In the genomic region with DNA sequence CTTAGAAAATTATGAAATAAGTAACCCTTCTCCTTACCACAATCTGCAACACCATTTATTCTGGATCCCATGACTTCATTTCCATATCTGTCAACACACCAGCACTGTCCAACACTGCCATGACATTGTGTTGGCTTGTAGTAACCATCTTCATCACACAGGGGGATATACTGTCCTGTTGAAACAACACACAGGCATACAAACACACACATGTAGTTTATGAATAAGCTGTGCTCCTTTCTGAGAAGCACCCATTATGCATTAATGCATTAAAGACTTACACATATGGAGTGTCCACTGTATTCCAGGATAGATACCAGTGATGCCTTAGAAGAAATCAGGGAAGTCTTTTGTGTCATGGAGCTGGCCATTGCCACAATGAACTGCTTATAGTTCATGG, we compare ENCODE assay signal across 35 cellular contexts.
A peak's percentile ranks its signal among the peaks of the same experiment; 100 is the strongest.
DNase-seq lines count a peak whose midpoint lies in the region; ATAC-seq, FAIRE-seq and TF ChIP-seq lines count a peak whose summit lies in the region.
"Had no signal": no experiment of that assay in that cellular context is flagged by ENCODE, and none has a peak within 500 bp of the region (broad histone marks: within the 10 kb centered on the region; RNA-seq: fewer than 3 reads in every experiment).

No MANE protein-coding gene starts in this region.

- H3K27me3 ChIP-seq in GM23338 (ENCODE audit: insufficient read depth): no peaks in the 10 kb centered on the region
- H3K27me3 ChIP-seq: BE2C; BLaER1; BLaER1 treated with 17β-estradiol and CSF1 and Interleukin-3, amounts not matched to agents 10 nM and 100 nM had no signal

- DNase-seq in GM23338 (ENCODE audit: low spot score) (no peak), HTR-8/SVneo (ENCODE audit: insufficient read length, low spot score) (no peak), WTC11 (ENCODE audit: low spot score) (no peak), HCEC 1CT (no peak), SK-N-DZ (ENCODE audit: low spot score) (no peak)
- no peak for DNase-seq in stimulated activated CD4-positive, alpha-beta T cell treated with anti-CD3 and anti-CD28 coated beads, Interleukin-2, amount 100 ng/mL, for 48 hours
- DNase-seq: 8988T; ACHN; AML-193; BE2C; C1 segment of cervical spinal cord; Caco-2; Calu3; CD4-positive, alpha-beta memory T cell; CD4-positive, alpha-beta T cell; CD4-positive, CD25-positive, alpha-beta regulatory T cell; CD8-positive, alpha-beta memory T cell; CD8-positive, alpha-beta T cell; COR-L47; DMS 273 treated with DMSO at 0.1 percent for 48 hours; DMS153; DMS53; DMS79; DMS79 treated with DMSO at 0.1 percent for 48 hours; DND-41; EL had no signal

- 0 out of 2 replicates have a peak, but pooled peaks cover under 1% of the 10 kb centered on the region for H3K36me3 ChIP-seq in GM23338 (ENCODE audit: insufficient read depth)
- H3K36me3 ChIP-seq: BE2C; BLaER1; BLaER1 treated with 17β-estradiol and CSF1 and Interleukin-3, amounts not matched to agents 10 nM and 100 nM had no signal

- peaks cover 4% of the 10 kb centered on the region; the same call in 1 of the 3 replicates for H3K4me1 Mint-ChIP-seq in GM23338
- H3K4me1 Mint-ChIP-seq in WTC11: peaks cover 13% of the 10 kb centered on the region
- H3K4me1 Mint-ChIP-seq: B cell; CD14-positive monocyte; CD4-positive, CD25-positive, alpha-beta regulatory T cell; CD8-positive, alpha-beta memory T cell had no signal

- no peak overlapping the region for H3K4me3 ChIP-seq in GM23338
- H3K4me3 ChIP-seq: A549; BLaER1; BLaER1 treated with 17β-estradiol and CSF1 and Interleukin-3, amounts not matched to agents 10 nM and 100 nM had no signal

- H3K27ac Mint-ChIP-seq in GM23338: no peak overlapping the region
- peak overlapping the region; percentile 55; the same call in 1 of the 2 replicates for H3K27ac Mint-ChIP-seq in WTC11
- H3K27ac Mint-ChIP-seq: B cell; CD14-positive monocyte; CD4-positive, alpha-beta memory T cell; CD4-positive, alpha-beta T cell; CD4-positive, CD25-positive, alpha-beta regulatory T cell; CD8-positive, alpha-beta memory T cell; CD8-positive, alpha-beta T cell had no signal

- no peaks in the 10 kb centered on the region for H3K79me2 ChIP-seq in GM23338 (replicated peaks; ENCODE audit: insufficient read depth)

- TF ChIP-seq CTCF in GM23338 (conservative IDR thresholded peaks at IDR 0.05; ENCODE audit: low read depth in 2 of 2): no peak
- no peak for TF ChIP-seq CTCF in WTC11 (IDR thresholded peaks at IDR 0.05)

- H3K4me2 ChIP-seq in GM23338: no peak overlapping the region
- H3K4me2 ChIP-seq: A549 had no signal

- H3K27me3 Mint-ChIP-seq in GM23338 (ENCODE audit: insufficient read depth, low read depth, poor library complexity) (no peaks in the 10 kb centered on the region), WTC11 (ENCODE audit: low read depth) (no peaks in the 10 kb centered on the region)
- H3K27me3 Mint-ChIP-seq: B cell; CD4-positive, alpha-beta memory T cell; CD4-positive, alpha-beta T cell; CD4-positive, CD25-positive, alpha-beta regulatory T cell; CD8-positive, alpha-beta memory T cell had no signal

- H3K9me3 Mint-ChIP-seq in GM23338 (no peaks in the 10 kb centered on the region), WTC11 (peaks cover 9% of the 10 kb centered on the region)
- H3K9me3 Mint-ChIP-seq: CD8-positive, alpha-beta T cell had no signal

- FAIRE-seq in HTR-8/SVneo (lab: Jason Lieb, UNC): peak; percentile 70
- FAIRE-seq: A204.1, A549, D721Med had no signal

- H3K4me3 Mint-ChIP-seq in GM23338: no peak overlapping the region
- no peak overlapping the region for H3K4me3 Mint-ChIP-seq in WTC11
- H3K4me3 Mint-ChIP-seq: B cell; CD14-positive monocyte; CD4-positive, alpha-beta memory T cell; CD4-positive, alpha-beta T cell; CD4-positive, CD25-positive, alpha-beta regulatory T cell; CD8-positive, alpha-beta memory T cell; CD8-positive, alpha-beta T cell had no signal

- no peaks in the 10 kb centered on the region for H3F3A ChIP-seq in GM23338 (replicated peaks; ENCODE audit: low read depth)

- H3K27ac ChIP-seq in GM23338 (ENCODE audit: low read depth): no peak overlapping the region
- H3K27ac ChIP-seq: 22Rv1; A549; BLaER1; BLaER1 treated with 17β-estradiol and CSF1 and Interleukin-3, amounts not matched to agents 10 nM and 100 nM; C4-2B had no signal

- CTCF ChIA-PET in WTC11 (lab: Charles Lee): no interaction called here

- POLR2A ChIA-PET in WTC11 (lab: Charles Lee): no interaction called here

- peaks cover 5% of the 10 kb centered on the region for H3K9me2 ChIP-seq in GM23338 (ENCODE audit: insufficient read depth)

- no peak for ATAC-seq in GM23338
- peak; percentile 83 for ATAC-seq in WTC11
- ATAC-seq: A549; CD8-positive, alpha-beta T cell had no signal

- no peaks in the 10 kb centered on the region for H3K4me1 ChIP-seq in GM23338 (ENCODE audit: insufficient read depth)
- H3K4me1 ChIP-seq: A549; BE2C; BLaER1 treated with 17β-estradiol and CSF1 and Interleukin-3, amounts not matched to agents 10 nM and 100 nM; Caco-2 had no signal

- H3K36me3 Mint-ChIP-seq in GM23338 (ENCODE audit: low read depth): no peaks in the 10 kb centered on the region
- H3K36me3 Mint-ChIP-seq in WTC11: peaks cover 43% of the 10 kb centered on the region
- H3K36me3 Mint-ChIP-seq: CD14-positive monocyte; CD4-positive, alpha-beta memory T cell; CD4-positive, CD25-positive, alpha-beta regulatory T cell; CD8-positive, alpha-beta memory T cell; CD8-positive, alpha-beta T cell had no signal

- H2AFZ ChIP-seq in GM23338: no peak overlapping the region

- no peaks in the 10 kb centered on the region for H4K20me1 ChIP-seq in GM23338 (replicated peaks; ENCODE audit: insufficient read depth)
- H4K20me1 ChIP-seq: BLaER1; BLaER1 treated with 17β-estradiol and CSF1 and Interleukin-3, amounts not matched to agents 10 nM and 100 nM had no signal

TF ChIP-seq in GM23338, 12 proteins besides CTCF, POLR2A, EP300 and RAD21:
- peak; percentile 43; the same call in 1 of the 2 replicates for TF ChIP-seq POLR2AphosphoS5 (IDR thresholded peaks at IDR 0.05; ENCODE audit: low read depth)
- no peak for TF ChIP-seq EZH2phosphoT487 (IDR thresholded peaks at IDR 0.05; ENCODE audit: unreplicated experiment)

TF ChIP-seq in WTC11, 78 proteins besides CTCF, POLR2A, EP300 and RAD21 (continues in another document):
- TF ChIP-seq GTF2I (CRISPR knock-in tag; conservative IDR thresholded peaks at IDR 0.05) (no peak), SMAD3 (CRISPR knock-in tag; IDR thresholded peaks at IDR 0.05; ENCODE audit: borderline replicate concordance) (no peak), ZNF423 (CRISPR knock-in tag; IDR thresholded peaks at IDR 0.05) (no peak), ELF4 (CRISPR knock-in tag; IDR thresholded peaks at IDR 0.05; ENCODE audit: low read depth) (no peak), NFYB (CRISPR knock-in tag; conservative IDR thresholded peaks at IDR 0.05; ENCODE audit: low read depth) (no peak), ZNF396 (CRISPR knock-in tag; IDR thresholded peaks at IDR 0.05; ENCODE audit: borderline replicate concordance) (no peak)
- TF ChIP-seq, protein P1, sequence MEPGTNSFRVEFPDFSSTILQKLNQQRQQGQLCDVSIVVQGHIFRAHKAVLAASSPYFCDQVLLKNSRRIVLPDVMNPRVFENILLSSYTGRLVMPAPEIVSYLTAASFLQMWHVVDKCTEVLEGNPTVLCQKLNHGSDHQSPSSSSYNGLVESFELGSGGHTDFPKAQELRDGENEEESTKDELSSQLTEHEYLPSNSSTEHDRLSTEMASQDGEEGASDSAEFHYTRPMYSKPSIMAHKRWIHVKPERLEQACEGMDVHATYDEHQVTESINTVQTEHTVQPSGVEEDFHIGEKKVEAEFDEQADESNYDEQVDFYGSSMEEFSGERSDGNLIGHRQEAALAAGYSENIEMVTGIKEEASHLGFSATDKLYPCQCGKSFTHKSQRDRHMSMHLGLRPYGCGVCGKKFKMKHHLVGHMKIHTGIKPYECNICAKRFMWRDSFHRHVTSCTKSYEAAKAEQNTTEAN (CRISPR knock-in tag; IDR thresholded peaks at IDR 0.05): no peak
- TF ChIP-seq, protein P2, sequence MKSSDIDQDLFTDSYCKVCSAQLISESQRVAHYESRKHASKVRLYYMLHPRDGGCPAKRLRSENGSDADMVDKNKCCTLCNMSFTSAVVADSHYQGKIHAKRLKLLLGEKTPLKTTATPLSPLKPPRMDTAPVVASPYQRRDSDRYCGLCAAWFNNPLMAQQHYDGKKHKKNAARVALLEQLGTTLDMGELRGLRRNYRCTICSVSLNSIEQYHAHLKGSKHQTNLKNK (CRISPR knock-in tag; IDR thresholded peaks at IDR 0.05): peak; percentile 69; the same call in 1 of the 2 replicates
- TF ChIP-seq, protein P3, sequence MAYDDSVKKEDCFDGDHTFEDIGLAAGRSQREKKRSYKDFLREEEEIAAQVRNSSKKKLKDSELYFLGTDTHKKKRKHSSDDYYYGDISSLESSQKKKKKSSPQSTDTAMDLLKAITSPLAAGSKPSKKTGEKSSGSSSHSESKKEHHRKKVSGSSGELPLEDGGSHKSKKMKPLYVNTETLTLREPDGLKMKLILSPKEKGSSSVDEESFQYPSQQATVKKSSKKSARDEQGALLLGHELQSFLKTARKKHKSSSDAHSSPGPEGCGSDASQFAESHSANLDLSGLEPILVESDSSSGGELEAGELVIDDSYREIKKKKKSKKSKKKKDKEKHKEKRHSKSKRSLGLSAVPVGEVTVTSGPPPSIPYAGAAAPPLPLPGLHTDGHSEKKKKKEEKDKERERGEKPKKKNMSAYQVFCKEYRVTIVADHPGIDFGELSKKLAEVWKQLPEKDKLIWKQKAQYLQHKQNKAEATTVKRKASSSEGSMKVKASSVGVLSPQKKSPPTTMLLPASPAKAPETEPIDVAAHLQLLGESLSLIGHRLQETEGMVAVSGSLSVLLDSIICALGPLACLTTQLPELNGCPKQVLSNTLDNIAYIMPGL (CRISPR knock-in tag; IDR thresholded peaks at IDR 0.05): no peak
